In the genomic region with DNA sequence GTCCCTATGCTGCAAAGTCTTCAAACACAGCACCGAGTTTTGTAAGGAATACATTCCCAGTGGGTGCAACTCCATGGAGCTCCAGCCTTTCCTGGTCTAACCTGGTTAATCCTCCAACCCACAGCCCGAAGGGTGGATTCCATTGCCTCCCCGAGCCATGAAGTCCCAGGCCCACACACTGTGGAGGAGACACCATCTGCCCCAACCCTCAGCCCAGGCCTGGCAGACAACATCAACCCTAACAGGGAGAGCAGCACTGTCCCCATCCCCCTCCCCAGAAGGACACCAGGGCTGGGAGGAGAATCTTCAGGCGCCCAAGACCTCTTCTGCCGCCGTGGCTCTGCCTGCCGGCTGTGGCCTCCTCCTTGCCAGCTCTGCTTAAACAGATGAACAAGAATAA, we compare ENCODE assay signal across 18 cellular contexts. TPM values are rescaled to one million over a fixed set of nuclear protein-coding genes. Genes with fewer than 3 reads are reported as not detected.
DNase-seq lines count a peak whose midpoint lies in the region; ATAC-seq and TF ChIP-seq lines count a peak whose summit lies in the region.
"Had no signal": no experiment of that assay in that cellular context is flagged by ENCODE, and none has a peak within 500 bp of the region (broad histone marks: within the 10 kb centered on the region; RNA-seq: fewer than 3 reads in every experiment).

No MANE protein-coding gene starts in this region.

- no peak for ATAC-seq in CD4-positive, alpha-beta T cell (ENCODE audit: poor library complexity)
- peak; percentile 38; the same call in 1 of the 2 replicates for ATAC-seq in WTC11
- no peak for ATAC-seq in lower lobe of right lung
- ATAC-seq in stimulated activated effector memory CD8-positive, alpha-beta T cell treated with anti-CD3 and anti-CD28 coated beads, Interleukin-12 subunit alpha, Interleukin-12 subunit beta, amount 100 ng/mL, for 72 hours: no peak
- no peak for ATAC-seq in GM21528 (IDR thresholded peaks at IDR 0.05; ENCODE audit: low FRiP score, unreplicated experiment)
- no peak for ATAC-seq in HG02623 (IDR thresholded peaks at IDR 0.05; ENCODE audit: unreplicated experiment)
- ATAC-seq: body of pancreas, GM12878, K562, sciatic nerve had no signal

- H3K9me3 Mint-ChIP-seq in CD4-positive, alpha-beta T cell: no peaks in the 10 kb centered on the region
- H3K9me3 Mint-ChIP-seq in WTC11: peaks cover 14% of the 10 kb centered on the region
- no peaks in the 10 kb centered on the region for H3K9me3 Mint-ChIP-seq in stimulated activated effector memory CD8-positive, alpha-beta T cell treated with anti-CD3 and anti-CD28 coated beads, Interleukin-12 subunit alpha, Interleukin-12 subunit beta, amount 100 ng/mL, for 72 hours
- H3K9me3 Mint-ChIP-seq: natural killer cell treated with Interleukin-12 subunit alpha and Interleukin-12 subunit beta and Interleukin-15 and Interleukin-18, amount 100 ng/mL, for 72 hours had no signal

- no peak overlapping the region for H3K4me3 Mint-ChIP-seq in CD4-positive, alpha-beta T cell
- no peak overlapping the region for H3K4me3 Mint-ChIP-seq in WTC11
- no peak overlapping the region for H3K4me3 Mint-ChIP-seq in stimulated activated effector memory CD8-positive, alpha-beta T cell treated with anti-CD3 and anti-CD28 coated beads, Interleukin-12 subunit alpha, Interleukin-12 subunit beta, amount 100 ng/mL, for 72 hours
- H3K4me3 Mint-ChIP-seq: activated CD4-positive, alpha-beta memory T cell treated with anti-CD3 and anti-CD28 coated beads, Interleukin-2, amount 10 ng/mL, durations not matched to agents 7 days and 5 days; natural killer cell treated with Interleukin-12 subunit alpha and Interleukin-12 subunit beta and Interleukin-15 and Interleukin-18, amount 100 ng/mL, for 72 hours had no signal

- H3K9me3 ChIP-seq in CD4-positive, alpha-beta T cell (ENCODE audit: control insufficient read depth, low read length): no peaks in the 10 kb centered on the region
- H3K9me3 ChIP-seq in lower lobe of right lung: no peaks in the 10 kb centered on the region
- H3K9me3 ChIP-seq: body of pancreas had no signal

- H3K27me3 Mint-ChIP-seq in CD4-positive, alpha-beta T cell: no peaks in the 10 kb centered on the region
- no peaks in the 10 kb centered on the region for H3K27me3 Mint-ChIP-seq in WTC11 (ENCODE audit: low read depth)
- H3K27me3 Mint-ChIP-seq: activated CD4-positive, alpha-beta memory T cell treated with anti-CD3 and anti-CD28 coated beads, Interleukin-2, amount 10 ng/mL, durations not matched to agents 7 days and 5 days; natural killer cell treated with Interleukin-12 subunit alpha and Interleukin-12 subunit beta and Interleukin-15 and Interleukin-18, amount 100 ng/mL, for 72 hours had no signal

- no peak for TF ChIP-seq CTCF in CD4-positive, alpha-beta T cell (IDR thresholded peaks at IDR 0.05)
- TF ChIP-seq CTCF in WTC11 (IDR thresholded peaks at IDR 0.05) (no peak), lower lobe of right lung (IDR thresholded peaks at IDR 0.05) (no peak)

- peaks cover 61% of the 10 kb centered on the region for H3K4me1 Mint-ChIP-seq in CD4-positive, alpha-beta T cell (ENCODE audit: low read depth)
- peaks cover 37% of the 10 kb centered on the region for H3K4me1 Mint-ChIP-seq in WTC11
- H3K4me1 Mint-ChIP-seq in stimulated activated effector memory CD8-positive, alpha-beta T cell treated with anti-CD3 and anti-CD28 coated beads, Interleukin-12 subunit alpha, Interleukin-12 subunit beta, amount 100 ng/mL, for 72 hours: peaks cover 41% of the 10 kb centered on the region

- DNase-seq in CD4-positive, alpha-beta T cell: no peak
- DNase-seq in WTC11 (ENCODE audit: low spot score) (no peak), lower lobe of right lung (no peak), NOMO-1 treated with DMSO at 0.1 percent for 48 hours (lab: John Stamatoyannopoulos, UW; ENCODE audit: unreplicated experiment) (no peak)
- DNase-seq in stimulated activated effector memory CD8-positive, alpha-beta T cell treated with anti-CD3 and anti-CD28 coated beads, Interleukin-12 subunit alpha, Interleukin-12 subunit beta, amount 100 ng/mL, for 72 hours (ENCODE audit: low spot score in 2 of 2): no peak
- DNase-seq in activated naive CD4-positive, alpha-beta T cell (lab: John Stamatoyannopoulos, UW): no peak
- DNase-seq: activated CD4-positive, alpha-beta memory T cell treated with anti-CD3 and anti-CD28 coated beads, Interleukin-2, amount 10 ng/mL, durations not matched to agents 7 days and 5 days; activated gamma-delta T cell; kidney glomerular epithelial cell; NCI-H1417 treated with DMSO at 0.1 percent for 48 hours; NCI-H524 had no signal

- H3K4me1 ChIP-seq in lower lobe of right lung: peaks cover 64% of the 10 kb centered on the region

- peak overlapping the region; percentile 42 for H3K27ac Mint-ChIP-seq in CD4-positive, alpha-beta T cell
- no peak overlapping the region for H3K27ac Mint-ChIP-seq in WTC11
- peak overlapping the region; percentile 27 for H3K27ac Mint-ChIP-seq in stimulated activated effector memory CD8-positive, alpha-beta T cell treated with anti-CD3 and anti-CD28 coated beads, Interleukin-12 subunit alpha, Interleukin-12 subunit beta, amount 100 ng/mL, for 72 hours
- H3K27ac Mint-ChIP-seq: activated CD4-positive, alpha-beta memory T cell treated with anti-CD3 and anti-CD28 coated beads, Interleukin-2, amount 10 ng/mL, durations not matched to agents 7 days and 5 days had no signal

- intact Hi-C loops in CD4-positive, alpha-beta T cell (cut with DNase I, micrococcal nuclease): no loop called here
- intact Hi-C loops in lower lobe of right lung (cut with DNase I): no loop called here

- CTCF ChIA-PET in CD4-positive, alpha-beta T cell (lab: Charles Lee): interaction anchor here (0.7 kb wide), 1 partner anchor 562 kb away, joined by 4 read pairs; no protein-coding TSS in a partner anchor
- CTCF ChIA-PET in WTC11 (lab: Charles Lee): interaction anchor here (1.1 kb wide), 1 partner anchor 16 kb away, joined by 3 read pairs; a partner anchor contains a TSS

- H3K4me3 ChIP-seq in lower lobe of right lung: no peak overlapping the region
- H3K4me3 ChIP-seq: body of pancreas, GM12878, K562 had no signal

- H3K27ac ChIP-seq in CD4-positive, alpha-beta T cell (ENCODE audit: low read depth, low read length): no peak overlapping the region
- peak overlapping the region; percentile 49 for H3K27ac ChIP-seq in lower lobe of right lung

- no peaks in the 10 kb centered on the region for H3K36me3 ChIP-seq in lower lobe of right lung

- no peaks in the 10 kb centered on the region for H3K36me3 Mint-ChIP-seq in CD4-positive, alpha-beta T cell (ENCODE audit: low read depth)
- H3K36me3 Mint-ChIP-seq in WTC11: peaks cover 11% of the 10 kb centered on the region
- H3K36me3 Mint-ChIP-seq in stimulated activated effector memory CD8-positive, alpha-beta T cell treated with anti-CD3 and anti-CD28 coated beads, Interleukin-12 subunit alpha, Interleukin-12 subunit beta, amount 100 ng/mL, for 72 hours: no peaks in the 10 kb centered on the region
- H3K36me3 Mint-ChIP-seq: natural killer cell treated with Interleukin-12 subunit alpha and Interleukin-12 subunit beta and Interleukin-15 and Interleukin-18, amount 100 ng/mL, for 72 hours had no signal

- POLR2A ChIA-PET in CD4-positive, alpha-beta T cell (lab: Charles Lee): interaction anchor here (3.9 to 17.9 kb wide), 3 partner anchors 12 to 23 kb away, joined by 25 to 816 read pairs (median 365); a partner anchor contains a TSS
- POLR2A ChIA-PET in WTC11 (lab: Charles Lee): no interaction called here

- no peaks in the 10 kb centered on the region for H3K27me3 ChIP-seq in CD4-positive, alpha-beta T cell (ENCODE audit: control insufficient read depth, insufficient read depth, low read length)
- no peaks in the 10 kb centered on the region for H3K27me3 ChIP-seq in lower lobe of right lung (ENCODE audit: low read depth)
- H3K27me3 ChIP-seq: body of pancreas had no signal

TF ChIP-seq in WTC11, 78 proteins besides CTCF, POLR2A, EP300 and RAD21 (continues in another document):
- TF ChIP-seq, protein P1, sequence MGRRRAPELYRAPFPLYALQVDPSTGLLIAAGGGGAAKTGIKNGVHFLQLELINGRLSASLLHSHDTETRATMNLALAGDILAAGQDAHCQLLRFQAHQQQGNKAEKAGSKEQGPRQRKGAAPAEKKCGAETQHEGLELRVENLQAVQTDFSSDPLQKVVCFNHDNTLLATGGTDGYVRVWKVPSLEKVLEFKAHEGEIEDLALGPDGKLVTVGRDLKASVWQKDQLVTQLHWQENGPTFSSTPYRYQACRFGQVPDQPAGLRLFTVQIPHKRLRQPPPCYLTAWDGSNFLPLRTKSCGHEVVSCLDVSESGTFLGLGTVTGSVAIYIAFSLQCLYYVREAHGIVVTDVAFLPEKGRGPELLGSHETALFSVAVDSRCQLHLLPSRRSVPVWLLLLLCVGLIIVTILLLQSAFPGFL (CRISPR knock-in tag; IDR thresholded peaks at IDR 0.05; ENCODE audit: borderline replicate concordance): no peak
- TF ChIP-seq ZNF396 (CRISPR knock-in tag; IDR thresholded peaks at IDR 0.05; ENCODE audit: borderline replicate concordance): no peak
- TF ChIP-seq SMAD3 (CRISPR knock-in tag; IDR thresholded peaks at IDR 0.05; ENCODE audit: borderline replicate concordance): no peak
- TF ChIP-seq ZNF138 (CRISPR knock-in tag; conservative IDR thresholded peaks at IDR 0.05): no peak
- TF ChIP-seq, protein P2, sequence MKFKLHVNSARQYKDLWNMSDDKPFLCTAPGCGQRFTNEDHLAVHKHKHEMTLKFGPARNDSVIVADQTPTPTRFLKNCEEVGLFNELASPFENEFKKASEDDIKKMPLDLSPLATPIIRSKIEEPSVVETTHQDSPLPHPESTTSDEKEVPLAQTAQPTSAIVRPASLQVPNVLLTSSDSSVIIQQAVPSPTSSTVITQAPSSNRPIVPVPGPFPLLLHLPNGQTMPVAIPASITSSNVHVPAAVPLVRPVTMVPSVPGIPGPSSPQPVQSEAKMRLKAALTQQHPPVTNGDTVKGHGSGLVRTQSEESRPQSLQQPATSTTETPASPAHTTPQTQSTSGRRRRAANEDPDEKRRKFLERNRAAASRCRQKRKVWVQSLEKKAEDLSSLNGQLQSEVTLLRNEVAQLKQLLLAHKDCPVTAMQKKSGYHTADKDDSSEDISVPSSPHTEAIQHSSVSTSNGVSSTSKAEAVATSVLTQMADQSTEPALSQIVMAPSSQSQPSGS (CRISPR knock-in tag; IDR thresholded peaks at IDR 0.05; ENCODE audit: borderline replicate concordance, low read depth): no peak
- TF ChIP-seq GRHL2 (CRISPR knock-in tag; IDR thresholded peaks at IDR 0.05; ENCODE audit: insufficient replicate concordance, severe bottlenecking): no peak
- TF ChIP-seq, protein P3, sequence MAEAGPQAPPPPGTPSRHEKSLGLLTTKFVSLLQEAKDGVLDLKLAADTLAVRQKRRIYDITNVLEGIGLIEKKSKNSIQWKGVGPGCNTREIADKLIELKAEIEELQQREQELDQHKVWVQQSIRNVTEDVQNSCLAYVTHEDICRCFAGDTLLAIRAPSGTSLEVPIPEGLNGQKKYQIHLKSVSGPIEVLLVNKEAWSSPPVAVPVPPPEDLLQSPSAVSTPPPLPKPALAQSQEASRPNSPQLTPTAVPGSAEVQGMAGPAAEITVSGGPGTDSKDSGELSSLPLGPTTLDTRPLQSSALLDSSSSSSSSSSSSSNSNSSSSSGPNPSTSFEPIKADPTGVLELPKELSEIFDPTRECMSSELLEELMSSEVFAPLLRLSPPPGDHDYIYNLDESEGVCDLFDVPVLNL (CRISPR knock-in tag; IDR thresholded peaks at IDR 0.05; ENCODE audit: borderline replicate concordance, low read depth): no peak

RNA-seq across cellular contexts. Expression of a gene that starts 15.8 kb away (rescaled TPM):
- total RNA-seq in CD4-positive, alpha-beta T cell: 100 to 1,000 TPM; 254 to 258 TPM
- 132 to 150 TPM (median 148 TPM) in 3 replicates for total RNA-seq in WTC11 (2021)
- total RNA-seq in lower lobe of right lung: 199 TPM
